Comparison of ENCODE assay signal across 9 cellular contexts in the genomic region with DNA sequence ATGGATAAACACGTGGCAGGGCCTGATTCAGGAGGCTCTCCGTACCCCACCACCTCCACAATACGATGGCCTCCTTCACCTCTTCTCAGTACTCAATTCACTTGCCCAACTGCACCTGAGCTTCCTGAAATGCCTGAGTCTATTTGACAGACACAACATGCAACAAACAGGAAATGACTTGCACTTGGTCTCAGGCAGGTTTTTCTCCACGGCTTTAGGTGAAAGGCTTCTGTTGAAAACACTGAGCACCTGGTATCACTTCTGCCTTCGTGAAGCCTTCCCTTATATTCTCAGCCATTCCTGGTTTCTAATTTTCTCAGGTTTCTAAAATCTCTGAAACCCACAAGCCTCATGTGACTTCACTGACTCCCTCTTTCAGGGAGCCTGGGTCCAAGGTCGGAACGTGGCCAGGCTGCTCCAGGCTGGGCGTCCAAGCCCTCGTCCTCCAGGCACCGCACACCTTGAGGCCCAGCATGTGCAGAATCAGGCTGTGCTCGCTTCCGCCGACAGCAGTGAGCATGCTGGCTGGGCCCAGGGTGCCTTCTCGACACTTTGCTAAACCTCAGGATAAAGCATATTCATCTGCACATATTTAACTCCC. TPM values are rescaled to one million over a fixed set of nuclear protein-coding genes. Genes with fewer than 3 reads are reported as not detected.
DNase-seq lines count a peak whose midpoint lies in the region; ATAC-seq and TF ChIP-seq lines count a peak whose summit lies in the region.
"Had no signal": no experiment of that assay in that cellular context is flagged by ENCODE, and none has a peak within 500 bp of the region (broad histone marks: within the 10 kb centered on the region; RNA-seq: fewer than 3 reads in every experiment).

No MANE protein-coding gene starts in this region.

- H3K4me1 Mint-ChIP-seq in H9 (peaks cover 52 to 55% of the 10 kb centered on the region in 2 experiments), memory B cell (peaks cover 35% of the 10 kb centered on the region)
- H3K4me1 Mint-ChIP-seq in T-helper 2 cell treated with Interferon-gamma antibody and Interleukin-4, amounts not matched to agents 5 μg/mL and 100 μg/mL, for 36 hours (ENCODE audit: low read depth): peaks cover 34% of the 10 kb centered on the region

- no peaks in the 10 kb centered on the region for H3K23me2 ChIP-seq in H9 (ENCODE audit: insufficient read length, low read depth, low read length, poor library complexity, severe bottlenecking)

- no peak overlapping the region for H2AK5ac ChIP-seq in H9 (ENCODE audit: insufficient read length, low read length)

- H4K5ac ChIP-seq in H9 (ENCODE audit: insufficient read length, low read depth, low read length): no peak overlapping the region

- TF ChIP-seq CTCF in GM13977 (IDR thresholded peaks at IDR 0.05; ENCODE audit: extremely low read depth, insufficient read depth, missing control alignments) (no peak), H9 (conservative IDR thresholded peaks at IDR 0.05) (no peak)

- no peak overlapping the region for H2BK20ac ChIP-seq in H9 (ENCODE audit: low read depth, low read length, poor library complexity, severe bottlenecking)

- no peak overlapping the region for H3K4me2 ChIP-seq in H9 (ENCODE audit: insufficient read depth, insufficient read length, low read length)

- no CpG with 5 or more reads among the region's 14 CpGs for WGBS in H9 (ENCODE audit: extremely low coverage, insufficient read length, low lambda C conversion rate)

- H2BK15ac ChIP-seq in H9 (ENCODE audit: low read depth, low read length): no peak overlapping the region

- no peak overlapping the region for H3K23ac ChIP-seq in H9 (ENCODE audit: insufficient read length, low read depth, low read length)

- H3K27ac Mint-ChIP-seq in H9 (peak overlapping the region; percentile 19 to 91 (median 46); a peak in 4 of 7 replicates), memory B cell (peak overlapping the region; percentile 80)
- H3K27ac Mint-ChIP-seq in T-helper 2 cell treated with Interferon-gamma antibody and Interleukin-4, amounts not matched to agents 5 μg/mL and 100 μg/mL, for 36 hours: peak overlapping the region; percentile 40

- no peak overlapping the region for H3K4me3 Mint-ChIP-seq in H9
- peak overlapping the region; percentile 14 for H3K4me3 Mint-ChIP-seq in T-helper 2 cell treated with Interferon-gamma antibody and Interleukin-4, amounts not matched to agents 5 μg/mL and 100 μg/mL, for 36 hours
- peak overlapping the region; percentile 37 for H3K4me3 Mint-ChIP-seq in memory B cell

- peak; percentile 80 for DNase-seq in GM13977 (ENCODE audit: low spot score)
- DNase-seq in H9: no peak
- DNase-seq in T-helper 2 cell treated with Interferon-gamma antibody and Interleukin-4, amounts not matched to agents 5 μg/mL and 100 μg/mL, for 36 hours (ENCODE audit: low spot score): no peak
- peak in 1 of 2 donors; percentile 44 for DNase-seq in memory B cell (ENCODE audit: low spot score in 2 of 2)
- no peak for DNase-seq in ACHN
- no peak for DNase-seq in DMS79 treated with DMSO at 0.1 percent for 48 hours (lab: John Stamatoyannopoulos, UW)
- DNase-seq in C1 segment of cervical spinal cord (lab: John Stamatoyannopoulos, UW): no peak
- DNase-seq: NCI-H2171 treated with DMSO at 0.1 percent for 48 hours had no signal

- no peaks in the 10 kb centered on the region for H3K27me3 ChIP-seq in H9 (ENCODE audit: insufficient read depth, low read length)

- H3K14ac ChIP-seq in H9 (ENCODE audit: insufficient read depth, low read length): peak overlapping the region; percentile 51; the same call in 1 of the 2 replicates

- no peak overlapping the region for H3K56ac ChIP-seq in H9 (ENCODE audit: insufficient read length, low read depth, low read length)

- H2BK5ac ChIP-seq in H9 (ENCODE audit: insufficient read length, low read length): peak overlapping the region; percentile 49

- no peaks in the 10 kb centered on the region for H3K79me1 ChIP-seq in H9 (ENCODE audit: insufficient read depth, low read depth, low read length, poor library complexity, severe bottlenecking)

- ATAC-seq in memory B cell (ENCODE audit: low read depth) (peak; percentile 95), GM19035 (IDR thresholded peaks at IDR 0.05; ENCODE audit: unreplicated experiment) (no peak)

- H4K20me1 ChIP-seq in H9 (ENCODE audit: control insufficient read depth, insufficient read depth, insufficient read length): no peaks in the 10 kb centered on the region

- peaks cover 0 to 4% (median 0%) of the 10 kb centered on the region in 3 experiments; a peak in 2 of 7 replicates for H3K36me3 Mint-ChIP-seq in H9 (ENCODE audit: insufficient read depth in 1 of 3, low read depth in 3 of 3)
- peaks cover 2% of the 10 kb centered on the region for H3K36me3 Mint-ChIP-seq in T-helper 2 cell treated with Interferon-gamma antibody and Interleukin-4, amounts not matched to agents 5 μg/mL and 100 μg/mL, for 36 hours (ENCODE audit: low read depth)
- peaks cover 3% of the 10 kb centered on the region for H3K36me3 Mint-ChIP-seq in memory B cell

- H3K4ac ChIP-seq in H9 (ENCODE audit: low read depth, low read length): no peak overlapping the region

- H3K18ac ChIP-seq in H9 (ENCODE audit: insufficient read length, low read depth, low read length): no peak overlapping the region

- H3K79me2 ChIP-seq in H9 (ENCODE audit: insufficient read depth, low read length): peaks cover 41% of the 10 kb centered on the region; the same call in 1 of the 2 replicates

- H3K9me3 Mint-ChIP-seq in H9: no peaks in the 10 kb centered on the region
- H3K9me3 Mint-ChIP-seq in T-helper 2 cell treated with Interferon-gamma antibody and Interleukin-4, amounts not matched to agents 5 μg/mL and 100 μg/mL, for 36 hours: no peaks in the 10 kb centered on the region
- H3K9me3 Mint-ChIP-seq in memory B cell: no peaks in the 10 kb centered on the region

- H3K27ac ChIP-seq in H9 (ENCODE audit: insufficient read length, low read depth, low read length): no peak overlapping the region

- no peaks in the 10 kb centered on the region; the same call in 1 of the 2 replicates for H3K27me3 Mint-ChIP-seq in H9 (ENCODE audit: low read depth)
- H3K27me3 Mint-ChIP-seq in T-helper 2 cell treated with Interferon-gamma antibody and Interleukin-4, amounts not matched to agents 5 μg/mL and 100 μg/mL, for 36 hours (ENCODE audit: low read depth): no peaks in the 10 kb centered on the region
- no peaks in the 10 kb centered on the region for H3K27me3 Mint-ChIP-seq in memory B cell

- in situ Hi-C loops in GM13977 (cut with MboI; ENCODE audit: low pct_unique_long_range_greater_than_20kb, low sequenced_read_pairs, unreplicated experiment) (no loop called here), ACHN (cut with HindIII; ENCODE audit: low pct_ligation_motif_present, low pct_unique_long_range_greater_than_20kb, low sequenced_read_pairs) (no loop called here)

- H3K9me3 ChIP-seq in H9 (ENCODE audit: control insufficient read depth, low read depth, low read length): no peaks in the 10 kb centered on the region

- no peak overlapping the region for H4K91ac ChIP-seq in H9 (ENCODE audit: insufficient read length, low read depth, low read length)

- 0 out of 2 replicates have a peak, but pooled peaks cover 3% of the 10 kb centered on the region for H3K4me1 ChIP-seq in H9 (ENCODE audit: insufficient read depth, low read length)

- H2BK120ac ChIP-seq in H9 (ENCODE audit: low read depth, low read length, poor library complexity, severe bottlenecking): no peak overlapping the region

- H3K9ac ChIP-seq in H9 (ENCODE audit: extremely low read depth, insufficient read length, low read length): no peak overlapping the region

- no peak overlapping the region for H3T11ph ChIP-seq in H9 (ENCODE audit: low read length)

- no peak overlapping the region for H4K8ac ChIP-seq in H9 (replicated peaks; ENCODE audit: insufficient read length, low read depth, low read length)

- no peak overlapping the region for H2BK12ac ChIP-seq in H9 (ENCODE audit: insufficient read length, low read depth, low read length)

- H2AFZ ChIP-seq in H9 (ENCODE audit: low read length): no peak overlapping the region

RNA-seq across cellular contexts. Expression of gene TAF4, which starts 34.7 kb away (rescaled TPM):
- total RNA-seq in H9 (2021): 30.8 and 40.9 TPM in 2 replicates

Comparison
In these comparisons a context has a peak if more than half of its experiments do, and no peak if none do; other contexts are left out.
1. H3K4me3 Mint-ChIP-seq: peak in T-helper 2 cell treated with Interferon-gamma antibody and Interleukin-4, amounts not matched to agents 5 μg/mL and 100 μg/mL, for 36 hours (single experiment) and memory B cell (single experiment); none in H9 (0 of 2).
2. Peak in every context shown above with its lines, with median percentiles within 50 percentile points of each other: H3K27ac Mint-ChIP-seq.